ENCODE assay signal across 8 cellular contexts in the genomic region with DNA sequence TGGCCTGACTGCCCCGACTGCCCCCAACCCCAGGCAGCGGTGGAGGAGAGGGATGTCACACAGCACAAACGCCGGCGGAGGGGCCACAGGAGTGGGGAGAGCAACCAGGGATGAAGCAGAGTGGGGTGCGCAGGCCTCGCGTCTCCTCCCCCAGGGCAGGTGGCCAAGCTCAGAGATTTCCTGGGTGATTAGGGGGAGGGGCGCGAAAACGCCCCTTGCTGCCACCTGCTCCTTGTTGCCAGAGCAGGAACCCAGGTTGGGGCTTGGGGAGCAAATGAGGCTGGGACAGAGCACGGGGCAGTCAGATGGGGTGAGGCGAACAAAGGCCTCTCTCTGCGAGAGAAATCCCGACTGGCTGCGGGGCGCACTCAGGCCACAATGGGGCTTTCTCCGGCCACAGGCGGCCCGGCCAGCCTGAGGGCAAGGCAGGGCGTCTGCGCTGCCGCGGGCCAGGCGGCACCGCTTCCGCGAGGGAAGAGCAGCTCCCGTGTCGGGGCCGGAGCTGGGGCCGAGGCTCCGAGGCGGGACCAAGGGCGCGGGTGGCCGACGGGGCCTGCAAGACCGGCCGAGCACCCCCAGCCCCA. TPM values are rescaled to one million over a fixed set of nuclear protein-coding genes. Genes with fewer than 3 reads are reported as not detected.
DNase-seq lines count a peak whose midpoint lies in the region; ATAC-seq and TF ChIP-seq lines count a peak whose summit lies in the region.

No MANE protein-coding gene starts in this region.

- peak overlapping the region; percentile 42 for H3K4me3 Mint-ChIP-seq in activated CD8-positive, alpha-beta memory T cell treated with anti-CD3 and anti-CD28 coated beads, Interleukin-2, amount 10 ng/mL, durations not matched to agents 7 days and 5 days

- peaks cover 0 to 68% (median 25%) of the 10 kb centered on the region in 3 donors for H3K4me1 ChIP-seq in gastroesophageal sphincter

- TF ChIP-seq CTCF in GM06990 (IDR thresholded peaks at IDR 0.05; ENCODE audit: insufficient read depth, low read length, poor library complexity, severe bottlenecking) (no peak), LNCaP clone FGC (IDR thresholded peaks at IDR 0.05; ENCODE audit: control insufficient read depth, extremely low read depth, insufficient read depth) (no peak), gastroesophageal sphincter (IDR thresholded peaks at IDR 0.05) (peak in 2 of 4 experiments; percentile 12 to 25), omental fat pad (IDR thresholded peaks at IDR 0.05) (no peak)

- H3K27ac ChIP-seq in gastroesophageal sphincter: peak overlapping the region; percentile 95 to 100 (median 100)

- CTCF ChIA-PET in activated CD8-positive, alpha-beta memory T cell treated with anti-CD3 and anti-CD28 coated beads, Interleukin-2, amount 10 ng/mL, durations not matched to agents 7 days and 5 days (lab: Charles Lee): interaction anchor here (0.9 to 1.9 kb wide), 12 partner anchors 9 to 121 kb away, joined by 3 to 8 read pairs (median 4); a partner anchor contains a TSS

- no peak for TF ChIP-seq EP300 in gastroesophageal sphincter (IDR thresholded peaks at IDR 0.05)

- no peaks in the 10 kb centered on the region for H3K36me3 Mint-ChIP-seq in activated CD8-positive, alpha-beta memory T cell treated with anti-CD3 and anti-CD28 coated beads, Interleukin-2, amount 10 ng/mL, durations not matched to agents 7 days and 5 days

- H3K27me3 ChIP-seq in GM06990 (replicated peaks; ENCODE audit: control insufficient read depth, insufficient read depth, low read length) (no peaks in the 10 kb centered on the region), gastroesophageal sphincter (no peaks in the 10 kb centered on the region)

- no peaks in the 10 kb centered on the region for H3K9me3 ChIP-seq in gastroesophageal sphincter

- H3K9me3 Mint-ChIP-seq in activated CD8-positive, alpha-beta memory T cell treated with anti-CD3 and anti-CD28 coated beads, Interleukin-2, amount 10 ng/mL, durations not matched to agents 7 days and 5 days (ENCODE audit: low read depth): no peaks in the 10 kb centered on the region

- DNase-seq in GM06990 (ENCODE audit: extremely low read depth, insufficient read length) (no peak), LNCaP clone FGC (ENCODE audit: low read depth) (no peak), omental fat pad (ENCODE audit: low spot score) (no peak), NCI-H1694 (lab: John Stamatoyannopoulos, UW) (no peak)
- DNase-seq in activated CD8-positive, alpha-beta memory T cell treated with anti-CD3 and anti-CD28 coated beads, Interleukin-2, amount 10 ng/mL, durations not matched to agents 7 days and 5 days: no peak

- H3K4me3 ChIP-seq in GM06990 (replicated peaks; ENCODE audit: low read depth, low read length) (peak overlapping the region; percentile 59), LNCaP clone FGC (ENCODE audit: low read depth, low read length) (peak overlapping the region; percentile 54), gastroesophageal sphincter (peak overlapping the region; percentile 34 to 64)

- H3K36me3 ChIP-seq in GM06990 (ENCODE audit: control insufficient read depth, insufficient read depth, low read length): no peaks in the 10 kb centered on the region
- H3K36me3 ChIP-seq in gastroesophageal sphincter: no peaks in the 10 kb centered on the region

- H3K27me3 Mint-ChIP-seq in activated CD8-positive, alpha-beta memory T cell treated with anti-CD3 and anti-CD28 coated beads, Interleukin-2, amount 10 ng/mL, durations not matched to agents 7 days and 5 days: peaks cover 5% of the 10 kb centered on the region

- H3K27ac Mint-ChIP-seq in activated CD8-positive, alpha-beta memory T cell treated with anti-CD3 and anti-CD28 coated beads, Interleukin-2, amount 10 ng/mL, durations not matched to agents 7 days and 5 days: no peak overlapping the region

- ATAC-seq in GM21515 (IDR thresholded peaks at IDR 0.05; ENCODE audit: unreplicated experiment) (peak; percentile 39), gastroesophageal sphincter (peak; percentile 48), omental fat pad (ENCODE audit: low FRiP score) (peak; percentile 35), GM21619 (IDR thresholded peaks at IDR 0.05; ENCODE audit: unreplicated experiment) (no peak)
- ATAC-seq in activated CD8-positive, alpha-beta memory T cell treated with anti-CD3 and anti-CD28 coated beads, Interleukin-2, amount 10 ng/mL, durations not matched to agents 7 days and 5 days: no peak

- peak; percentile 80 to 93 for TF ChIP-seq POLR2A in gastroesophageal sphincter (IDR thresholded peaks at IDR 0.05)

- H3K4me1 Mint-ChIP-seq in activated CD8-positive, alpha-beta memory T cell treated with anti-CD3 and anti-CD28 coated beads, Interleukin-2, amount 10 ng/mL, durations not matched to agents 7 days and 5 days: peaks cover 7% of the 10 kb centered on the region

- no CpG with 5 or more reads among the region's 40 CpGs for WGBS in gastroesophageal sphincter (ENCODE audit: low coverage in 1 of 2), 2 donors

RNA-seq across cellular contexts. Expression of a gene that starts 11.5 kb away (rescaled TPM):
- not detected for total RNA-seq in activated CD8-positive, alpha-beta memory T cell treated with anti-CD3 and anti-CD28 coated beads, Interleukin-2, amount 10 ng/mL, durations not matched to agents 7 days and 5 days
- total RNA-seq in gastroesophageal sphincter (not detected), omental fat pad (not detected)

Comparison
In these comparisons a context has a peak if more than half of its experiments do, and no peak if none do; other contexts are left out.
1. ATAC-seq: peak in GM21515 (single experiment), gastroesophageal sphincter (single experiment) and omental fat pad (single experiment); none in activated CD8-positive, alpha-beta memory T cell treated with anti-CD3 and anti-CD28 coated beads, Interleukin-2, amount 10 ng/mL, durations not matched to agents 7 days and 5 days (single experiment) and GM21619 (single experiment).
2. Peak in every context shown above with its lines, with median percentiles within 50 percentile points of each other: H3K4me3 ChIP-seq.